In genomic region chr1:231395051-231395995, GRCh38 we compare ENCODE assay signal across 8 cellular contexts. TPM values are rescaled to one million over a fixed set of nuclear protein-coding genes. Genes with fewer than 3 reads are reported as not detected.
A peak's percentile ranks its signal among the peaks of the same experiment; 100 is the strongest.
DNase-seq lines count a peak whose midpoint lies in the region; ATAC-seq, FAIRE-seq and TF ChIP-seq lines count a peak whose summit lies in the region.

No MANE protein-coding gene starts in this region.

- peak overlapping the region in 5 of 8 donors; percentile 8 to 55 (median 17) for H3K4me3 Mint-ChIP-seq in naive B cell

- dilution Hi-C loops in endothelial cell of umbilical vein (cut with MboI; ENCODE audit: extremely low pct_ligation_motif_present, low sequenced_read_pairs) = no loop called here

- peak; percentile 51 for TF ChIP-seq POLR2A in endothelial cell of umbilical vein (IDR thresholded peaks at IDR 0.05; ENCODE audit: low read depth, low read length)

- BruUV-seq in endothelial cell of umbilical vein (replicated peaks; lab: Mats Ljungman, UMichigan) = TSS peak; percentile 82

- H3K27me3 Mint-ChIP-seq in naive B cell = no peaks in the 10 kb centered on the region

- TF ChIP-seq CTCF in AG09319 (IDR thresholded peaks at IDR 0.05; ENCODE audit: low read depth, low read length) = no peak
- no peak for TF ChIP-seq CTCF in endothelial cell of umbilical vein (IDR thresholded peaks at IDR 0.05; ENCODE audit: extremely low read depth in 1 of 2, insufficient read depth in 1 of 2, low read depth in 1 of 2, low read length in 2 of 2)
- TF ChIP-seq CTCF in GM10266 (IDR thresholded peaks at IDR 0.05; ENCODE audit: control insufficient read depth, insufficient read depth, low read depth, missing control alignments) = no peak

- H4K20me1 ChIP-seq in endothelial cell of umbilical vein (replicated peaks; ENCODE audit: control insufficient read depth, extremely low read depth, insufficient read depth, low read length) = no peaks in the 10 kb centered on the region

- POLR2A ChIA-PET in endothelial cell of umbilical vein (lab: Charles Lee) = interaction anchor here (0.5 to 1.0 kb wide), 2 partner anchors 13 to 19 kb away, joined by 3 to 5 read pairs; no protein-coding TSS in a partner anchor

- H3K36me3 ChIP-seq in endothelial cell of umbilical vein (ENCODE audit: control insufficient read depth in 2 of 2, extremely low read depth in 1 of 2, insufficient read depth in 2 of 2, low read length in 2 of 2) = no peaks in the 10 kb centered on the region

- H3K36me3 Mint-ChIP-seq in naive B cell = peaks cover 0 to 1% of the 10 kb centered on the region in 2 donors

- peak overlapping the region; percentile 77 for H3K9ac ChIP-seq in endothelial cell of umbilical vein (replicated peaks; ENCODE audit: extremely low read depth, insufficient read depth, low read length)

- peak overlapping the region in 1 of 3 experiments; percentile 18 for H3K4me3 ChIP-seq in endothelial cell of umbilical vein (replicated peaks in 1 of 3; ENCODE audit: insufficient read depth in 1 of 3, low read depth in 1 of 3, low read length in 3 of 3)

- DNase-seq in AG09319 (ENCODE audit: extremely low read depth, low read depth) (peak; percentile 57), NCI-H460 (ENCODE audit: extremely low read depth, low read depth) (peak; percentile 73), endothelial cell of umbilical vein (ENCODE audit: low read depth, low spot score) (peak; percentile 93), naive B cell (peak; percentile 8), NCI-H69 (lab: John Stamatoyannopoulos, UW) (no peak), GM10266 (ENCODE audit: extremely low spot score) (no peak), mesenteric fat pad (ENCODE audit: low spot score) (no peak), SKM-1 treated with dmso at 0.1 percent for 144 hours (lab: John Stamatoyannopoulos, UW; ENCODE audit: unreplicated experiment) (no peak)

- peak; percentile 75 for FAIRE-seq in endothelial cell of umbilical vein (lab: Jason Lieb, UNC)

- peak overlapping the region; percentile 94 for H3K4me2 ChIP-seq in endothelial cell of umbilical vein (ENCODE audit: insufficient read depth, low read length)

- H3K4me1 Mint-ChIP-seq in naive B cell = peaks cover 49 to 71% (median 59%) of the 10 kb centered on the region in 3 donors

- intact Hi-C loops in endothelial cell of umbilical vein (cut with micrococcal nuclease) = loop anchor here (1.0 to 10.0 kb wide), 7 partner anchors 8 to 429 kb away; partner anchors contain the start of genes EGLN1 and TSNAX

- ATAC-seq in naive B cell (ENCODE audit: low read depth in 2 of 2) = peak; percentile 47 to 80

- CTCF ChIA-PET in endothelial cell of umbilical vein (lab: Charles Lee) = interaction anchor here (1.4 to 1.6 kb wide), 2 partner anchors 14 to 22 kb away, joined by 3 to 5 read pairs; no protein-coding TSS in a partner anchor

- H3K4me1 ChIP-seq in endothelial cell of umbilical vein (ENCODE audit: control insufficient read depth, extremely low read depth, insufficient read depth, low read length) = peaks cover 47% of the 10 kb centered on the region

- H3K9me3 ChIP-seq in endothelial cell of umbilical vein (replicated peaks; ENCODE audit: control insufficient read depth, insufficient read depth, low read length) = no peaks in the 10 kb centered on the region

- H3K9me1 ChIP-seq in endothelial cell of umbilical vein (replicated peaks; ENCODE audit: control insufficient read depth, extremely low read depth, insufficient read depth, low read length) = no peaks in the 10 kb centered on the region

- peak overlapping the region; percentile 100 for H3K27ac ChIP-seq in endothelial cell of umbilical vein (ENCODE audit: insufficient read depth, low read depth, low read length)

- H2AFZ ChIP-seq in endothelial cell of umbilical vein (ENCODE audit: low read depth, low read length) = peak overlapping the region; percentile 53

- H3K79me2 ChIP-seq in endothelial cell of umbilical vein (ENCODE audit: control insufficient read depth, insufficient read depth, low read length) = peaks cover 60% of the 10 kb centered on the region

- no peaks in the 10 kb centered on the region for H3K9me3 Mint-ChIP-seq in naive B cell

- no peaks in the 10 kb centered on the region for H3K27me3 ChIP-seq in endothelial cell of umbilical vein (ENCODE audit: control insufficient read depth in 2 of 2, insufficient read depth in 2 of 2, low read length in 2 of 2)

- peak overlapping the region in 5 of 6 donors; percentile 27 to 72 (median 60) for H3K27ac Mint-ChIP-seq in naive B cell

TF ChIP-seq in endothelial cell of umbilical vein, 7 proteins besides CTCF, POLR2A, EP300 and RAD21:
- TF ChIP-seq MAX (IDR thresholded peaks at IDR 0.05; ENCODE audit: insufficient read depth, insufficient read length) = no peak
- peak; percentile 45 for TF ChIP-seq POLR2AphosphoS5 (IDR thresholded peaks at IDR 0.05; ENCODE audit: insufficient read depth, low read depth, low read length)
- peak; percentile 79 for TF ChIP-seq GATA2 (IDR thresholded peaks at IDR 0.05; ENCODE audit: insufficient read depth, insufficient read length, low read depth, low read length)
- TF ChIP-seq MYC (IDR thresholded peaks at IDR 0.05; ENCODE audit: low read depth, low read length) = no peak
- peak; percentile 80 for TF ChIP-seq FOS (IDR thresholded peaks at IDR 0.05; ENCODE audit: borderline replicate concordance, insufficient read depth, low read length)
- TF ChIP-seq JUN (IDR thresholded peaks at IDR 0.05; ENCODE audit: borderline replicate concordance, insufficient read depth, insufficient read length, low read depth) = peak; percentile 89

RNA-seq across cellular contexts. Expression of gene EGLN1, which starts 26.8 kb away (rescaled TPM):
- total RNA-seq in NCI-H460 (2014; rRNA removed; shearing (Covaris generic)) = 70.0 and 77.3 TPM in 2 replicates
- polyA plus RNA-seq in NCI-H460 (2014; cell fraction: nucleus; rRNA removed) = 19.0 and 21.3 TPM in 2 replicates
- total RNA-seq in endothelial cell of umbilical vein (37.4 and 38.1 TPM in 2 replicates), mesenteric fat pad (32.3 TPM)
- polyA plus RNA-seq in endothelial cell of umbilical vein (11.5 and 13.7 TPM in 2 replicates), naive B cell (ENCODE audit: low read depth in 6 of 6) (10 to 100 TPM; 16.4 to 30.6 (median 21.6) TPM)
- polyA plus RNA-seq in endothelial cell of umbilical vein (2011; cell fraction: cytosol; rRNA removed) = 20.9 and 21.9 TPM in 2 replicates
- 11.2 and 16.1 TPM in 2 replicates for polyA plus RNA-seq in endothelial cell of umbilical vein (2011; cell fraction: nucleus; rRNA removed)
- polyA plus RNA-seq in endothelial cell of umbilical vein (2012) = 27.5 and 41.8 TPM in 2 replicates
- 37.8 and 52.4 TPM in 2 replicates for polyA minus RNA-seq in endothelial cell of umbilical vein
- 17.3 TPM for polyA minus RNA-seq in endothelial cell of umbilical vein (2011; cell fraction: cytosol; rRNA and poly(A)+ RNA removed)
- polyA minus RNA-seq in endothelial cell of umbilical vein (2011; cell fraction: nucleus; rRNA and poly(A)+ RNA removed) = 19.1 and 21.3 TPM in 2 replicates

RNA-seq across cellular contexts. Expression of gene SPRTN, which starts 57.2 kb away (rescaled TPM):
- 16.7 and 21.4 TPM in 2 replicates for total RNA-seq in NCI-H460 (2014; rRNA removed; shearing (Covaris generic))
- 20.1 and 24.3 TPM in 2 replicates for polyA plus RNA-seq in NCI-H460 (2014; cell fraction: nucleus; rRNA removed)
- total RNA-seq in endothelial cell of umbilical vein = 15.4 and 16.1 TPM in 2 replicates
- 10.6 and 15.4 TPM in 2 replicates for polyA plus RNA-seq in endothelial cell of umbilical vein
- polyA plus RNA-seq in endothelial cell of umbilical vein (2011; cell fraction: cytosol; rRNA removed) = 6.8 and 9.8 TPM in 2 replicates
- polyA plus RNA-seq in endothelial cell of umbilical vein (2011; cell fraction: nucleus; rRNA removed) = 17.2 and 26.5 TPM in 2 replicates
- 9.3 and 11.0 TPM in 2 replicates for polyA plus RNA-seq in endothelial cell of umbilical vein (2012)
- 23.3 and 24.3 TPM in 2 replicates for polyA minus RNA-seq in endothelial cell of umbilical vein
- 17.3 TPM for polyA minus RNA-seq in endothelial cell of umbilical vein (2011; cell fraction: cytosol; rRNA and poly(A)+ RNA removed)
- polyA minus RNA-seq in endothelial cell of umbilical vein (2011; cell fraction: nucleus; rRNA and poly(A)+ RNA removed) = 48.4 and 54.6 TPM in 2 replicates
- 10 to 100 TPM; 15.6 to 24.7 (median 19.3) TPM for polyA plus RNA-seq in naive B cell (ENCODE audit: low read depth in 6 of 6)
- total RNA-seq in mesenteric fat pad = 8.5 TPM

RNA-seq across cellular contexts. Expression of gene EXOC8, which starts 57.7 kb away (rescaled TPM):
- 17.8 and 20.1 TPM in 2 replicates for total RNA-seq in NCI-H460 (2014; rRNA removed; shearing (Covaris generic))
- 13.7 and 17.1 TPM in 2 replicates for polyA plus RNA-seq in NCI-H460 (2014; cell fraction: nucleus; rRNA removed)
- 12.6 and 13.2 TPM in 2 replicates for total RNA-seq in endothelial cell of umbilical vein
- polyA plus RNA-seq in endothelial cell of umbilical vein = 2.3 and 2.8 TPM in 2 replicates
- polyA plus RNA-seq in endothelial cell of umbilical vein (2011; cell fraction: cytosol; rRNA removed) = 2.8 and 3.0 TPM in 2 replicates
- 5.6 and 8.5 TPM in 2 replicates for polyA plus RNA-seq in endothelial cell of umbilical vein (2011; cell fraction: nucleus; rRNA removed)
- polyA plus RNA-seq in endothelial cell of umbilical vein (2012) = 5.6 and 7.1 TPM in 2 replicates
- 13.2 and 13.7 TPM in 2 replicates for polyA minus RNA-seq in endothelial cell of umbilical vein
- polyA minus RNA-seq in endothelial cell of umbilical vein (2011; cell fraction: cytosol; rRNA and poly(A)+ RNA removed) = 8.3 TPM
- polyA minus RNA-seq in endothelial cell of umbilical vein (2011; cell fraction: nucleus; rRNA and poly(A)+ RNA removed) = 10.1 and 11.5 TPM in 2 replicates
- 1 to 10 TPM; 3.2 to 6.0 (median 4.5) TPM for polyA plus RNA-seq in naive B cell (ENCODE audit: low read depth in 6 of 6)
- total RNA-seq in mesenteric fat pad = 14.6 TPM

Comparison
In these comparisons a context has a peak if more than half of its experiments do, and no peak if none do; other contexts are left out.
1. DNase-seq: peak in AG09319 (single experiment), NCI-H460 (single experiment), endothelial cell of umbilical vein (single experiment) and naive B cell (single experiment); none in NCI-H69 (single experiment), GM10266 (single experiment), mesenteric fat pad (single experiment) and SKM-1 treated with dmso at 0.1 percent for 144 hours (single experiment).